Comparison of ENCODE assay signal across 17 cellular contexts in genomic region chr17:75683467-75684041, GRCh38. TPM values are rescaled to one million over a fixed set of nuclear protein-coding genes. Genes with fewer than 3 reads are reported as not detected.
DNase-seq lines count a peak whose midpoint lies in the region; ATAC-seq and TF ChIP-seq lines count a peak whose summit lies in the region.
"Had no signal": no experiment of that assay in that cellular context is flagged by ENCODE, and none has a peak within 500 bp of the region (broad histone marks: within the 10 kb centered on the region; RNA-seq: fewer than 3 reads in every experiment).

No MANE protein-coding gene starts in this region.

- peak overlapping the region; percentile 42; the same call in 1 of the 2 replicates for H3K4me2 ChIP-seq in IMR-90 (ENCODE audit: low read depth, low read length)
- no peak overlapping the region for H3K4me2 ChIP-seq in mesenchymal stem cell (ENCODE audit: low read length, poor library complexity, severe bottlenecking)

- peaks cover 50% of the 10 kb centered on the region for H4K20me1 ChIP-seq in IMR-90 (ENCODE audit: insufficient read depth, low read length)

- dilution Hi-C loops in IMR-90 (cut with HindIII; ENCODE audit: low sequenced_read_pairs, unreplicated experiment), result no loop called here

- POLR2A ChIA-PET in IMR-90 (lab: Charles Lee; ENCODE audit: unreplicated experiment) (interaction anchor here (0.6 kb wide), 1 partner anchor 461 kb away, joined by 5 read pairs; no protein-coding TSS in a partner anchor), MCF 10A (lab: Yijun Ruan, JAX) (interaction anchor here (0.6 to 26.7 kb wide), 18 partner anchors 9 to 361 kb away, joined by 3 to 748 read pairs (median 8); partner anchors contain the start of genes ACOX1, ITGB4, MRPL38 and RECQL5)
- POLR2A ChIA-PET in CD8-positive, alpha-beta memory T cell (lab: Charles Lee), result interaction anchor here (0.6 kb wide), 1 partner anchor 149 kb away, joined by 3 read pairs; no protein-coding TSS in a partner anchor

- peak overlapping the region in 1 of 2 experiments; percentile 44; a peak in 1 of 4 replicates for H4K8ac ChIP-seq in IMR-90 (ENCODE audit: low read depth in 2 of 2, low read length in 2 of 2)
- H4K8ac ChIP-seq in mesenchymal stem cell (ENCODE audit: low read length), result no peak overlapping the region

- in situ Hi-C loops in IMR-90 (cut with MboI; ENCODE audit: low sequenced_read_pairs), result no loop called here

- H2BK12ac ChIP-seq in mesenchymal stem cell (ENCODE audit: low read length in 2 of 2), result no peak overlapping the region

- H3K79me1 ChIP-seq in IMR-90 (ENCODE audit: low read depth in 1 of 2, low read length in 2 of 2) (peaks cover 59 to 80% of the 10 kb centered on the region in 2 experiments), mesenchymal stem cell (replicated peaks; ENCODE audit: low read length, poor library complexity, severe bottlenecking) (peaks cover 14% of the 10 kb centered on the region)

- H3K4ac ChIP-seq in IMR-90 (ENCODE audit: low read depth, low read length) (no peak overlapping the region), mesenchymal stem cell (ENCODE audit: low read depth in 1 of 2, low read length in 2 of 2) (no peak overlapping the region)

- no peak overlapping the region for H3K23ac ChIP-seq in IMR-90 (ENCODE audit: low read depth, low read length)
- no peak overlapping the region for H3K23ac ChIP-seq in mesenchymal stem cell (ENCODE audit: low read length in 2 of 2)

- no peak overlapping the region for H3K56ac ChIP-seq in IMR-90 (ENCODE audit: extremely low read depth, insufficient read depth, low read length)

- DNase-seq in A172 (ENCODE audit: low spot score) (peak; percentile 96), IMR-90 (peak; percentile 80), MCF 10A (ENCODE audit: unreplicated experiment) (peak; percentile 84), mesenchymal stem cell (peak; percentile 61), testis (no peak), DMS153 treated with DMSO at 0.1 percent for 48 hours (lab: John Stamatoyannopoulos, UW; ENCODE audit: unreplicated experiment) (no peak), iPS-NIHi7 (ENCODE audit: extremely low spot score) (no peak)
- DNase-seq in CD8-positive, alpha-beta memory T cell, result no peak
- DNase-seq: activated CD4-positive, alpha-beta T cell treated with anti-CD3 and anti-CD28 coated beads for 36 hours; amygdala; naive thymus-derived CD8-positive, alpha-beta T cell; NCI-H1092; RPMI8226; stimulated activated CD4-positive, alpha-beta T cell treated with anti-CD3 and anti-CD28 coated beads, Interleukin-2, amount 100 ng/mL, for 24 hours; uterus had no signal

- H2BK15ac ChIP-seq in IMR-90 (ENCODE audit: low read depth, low read length) (no peak overlapping the region), mesenchymal stem cell (ENCODE audit: low read depth, poor library complexity, severe bottlenecking) (no peak overlapping the region)

- H2AK5ac ChIP-seq in IMR-90 (ENCODE audit: low read depth, low read length), result 0 out of 2 replicates have a peak overlapping the region, but pooled peaks have one; percentile 25
- H2AK5ac ChIP-seq in mesenchymal stem cell (ENCODE audit: low read length, severe bottlenecking), result peak overlapping the region; percentile 60

- H3K9me3 ChIP-seq in IMR-90 (ENCODE audit: control insufficient read depth, insufficient read depth, low read length) (no peaks in the 10 kb centered on the region), mesenchymal stem cell (ENCODE audit: control insufficient read depth, low read length) (no peaks in the 10 kb centered on the region), testis (no peaks in the 10 kb centered on the region)
- no peaks in the 10 kb centered on the region for H3K9me3 ChIP-seq in CD8-positive, alpha-beta memory T cell (ENCODE audit: low read length)
- H3K9me3 ChIP-seq: gastroesophageal sphincter, uterus had no signal

- peak overlapping the region; percentile 27; the same call in 1 of the 2 replicates for H3K14ac ChIP-seq in IMR-90 (replicated peaks; ENCODE audit: low read depth, low read length)
- H3K14ac ChIP-seq in mesenchymal stem cell (ENCODE audit: low read length in 2 of 2), result no peak overlapping the region

- ATAC-seq in IMR-90 (ENCODE audit: low read depth), result peak; percentile 81
- ATAC-seq: activated CD4-positive, alpha-beta T cell treated with anti-CD3 and anti-CD28 coated beads for 36 hours; gastroesophageal sphincter; naive thymus-derived CD8-positive, alpha-beta T cell had no signal

- TF ChIP-seq RAD21 in IMR-90 (IDR thresholded peaks at IDR 0.05; ENCODE audit: low read length), result no peak

- peaks cover 8% of the 10 kb centered on the region for H3K4me1 ChIP-seq in IMR-90 (ENCODE audit: control insufficient read depth, insufficient read depth, low read length)
- H3K4me1 ChIP-seq in mesenchymal stem cell (ENCODE audit: control insufficient read depth, insufficient read depth, low read depth, low read length), result peaks cover 32% of the 10 kb centered on the region
- peaks cover 31% of the 10 kb centered on the region for H3K4me1 ChIP-seq in CD8-positive, alpha-beta memory T cell (ENCODE audit: insufficient read depth, low read length)
- peaks cover 1% of the 10 kb centered on the region for H3K4me1 ChIP-seq in testis

- H3K9ac ChIP-seq in IMR-90 (ENCODE audit: low read depth, low read length), result no peak overlapping the region
- no peak overlapping the region for H3K9ac ChIP-seq in mesenchymal stem cell (ENCODE audit: low read length)

- H4K91ac ChIP-seq in IMR-90 (ENCODE audit: insufficient read depth, low read depth, low read length) (no peak overlapping the region), mesenchymal stem cell (ENCODE audit: low read length) (no peak overlapping the region)

- no peak overlapping the region for H2BK120ac ChIP-seq in IMR-90 (ENCODE audit: low read depth, low read length)
- no peak overlapping the region for H2BK120ac ChIP-seq in mesenchymal stem cell (ENCODE audit: low read depth, low read length)

- H2BK20ac ChIP-seq in IMR-90 (ENCODE audit: low read depth, low read length), result no peak overlapping the region

- no peaks in the 10 kb centered on the region for H3K9me3 Mint-ChIP-seq in MCF 10A (ENCODE audit: unreplicated experiment)
- no peaks in the 10 kb centered on the region for H3K9me3 Mint-ChIP-seq in CD8-positive, alpha-beta memory T cell
- H3K9me3 Mint-ChIP-seq: naive thymus-derived CD8-positive, alpha-beta T cell had no signal

- H2AFZ ChIP-seq in IMR-90 (replicated peaks; ENCODE audit: low read length, poor library complexity) (no peak overlapping the region), mesenchymal stem cell (ENCODE audit: low read depth, low read length) (no peak overlapping the region)

- H3K27ac ChIP-seq in IMR-90 (ENCODE audit: insufficient read depth, low read length) (no peak overlapping the region), mesenchymal stem cell (ENCODE audit: low read length, poor library complexity, severe bottlenecking) (peak overlapping the region; percentile 76), testis (no peak overlapping the region)
- no peak overlapping the region for H3K27ac ChIP-seq in CD8-positive, alpha-beta memory T cell (ENCODE audit: low read depth, low read length)
- H3K27ac ChIP-seq: uterus had no signal

- H3K27me3 ChIP-seq in IMR-90 (ENCODE audit: control insufficient read depth, insufficient read depth, low read length), result no peaks in the 10 kb centered on the region
- no peaks in the 10 kb centered on the region for H3K27me3 ChIP-seq in mesenchymal stem cell (ENCODE audit: control insufficient read depth in 1 of 2, insufficient read depth in 1 of 2, low read length in 2 of 2)
- H3K27me3 ChIP-seq in CD8-positive, alpha-beta memory T cell (ENCODE audit: insufficient read depth, low read length, poor library complexity, severe bottlenecking), result no peaks in the 10 kb centered on the region
- H3K27me3 ChIP-seq in testis, result no peaks in the 10 kb centered on the region
- H3K27me3 ChIP-seq: gastroesophageal sphincter, uterus had no signal

- peaks cover 20% of the 10 kb centered on the region for H3K9me1 ChIP-seq in IMR-90 (ENCODE audit: insufficient read depth, low read length)

- H3K27ac Mint-ChIP-seq in MCF 10A (ENCODE audit: low read depth, unreplicated experiment), result peak overlapping the region; percentile 97
- H3K27ac Mint-ChIP-seq in CD8-positive, alpha-beta memory T cell, result peak overlapping the region in 1 of 8 donors; percentile 50
- H3K27ac Mint-ChIP-seq: activated CD4-positive, alpha-beta T cell treated with anti-CD3 and anti-CD28 coated beads for 36 hours; B cell had no signal

- BruUV-seq in IMR-90 (replicated peaks; lab: Mats Ljungman, UMichigan), result no TSS peak
- TSS peak; percentile 60 for BruUV-seq in MCF 10A (replicated peaks; lab: Mats Ljungman, UMichigan)

- peaks cover 64% of the 10 kb centered on the region for H3K4me1 Mint-ChIP-seq in MCF 10A (ENCODE audit: insufficient read depth, unreplicated experiment)
- peaks cover 29 to 70% (median 48%) of the 10 kb centered on the region in 3 donors for H3K4me1 Mint-ChIP-seq in CD8-positive, alpha-beta memory T cell

- CTCF ChIA-PET in IMR-90 (lab: Yijun Ruan, JAX), result interaction anchor here (0.6 to 5.7 kb wide), 6 partner anchors 8 to 282 kb away, joined by 3 to 18 read pairs (median 3); partner anchors contain the start of genes GALK1 and SMIM5
- CTCF ChIA-PET in MCF 10A (lab: Yijun Ruan, JAX), result interaction anchor here (0.8 to 12.7 kb wide), 11 partner anchors 10 to 80 kb away, joined by 3 to 152 read pairs (median 5); partner anchors contain the start of gene ITGB4
- CTCF ChIA-PET in CD8-positive, alpha-beta memory T cell (lab: Charles Lee), result interaction anchor here (0.9 to 1.6 kb wide), 6 partner anchors 9 to 70 kb away, joined by 3 to 4 read pairs (median 3); no protein-coding TSS in a partner anchor

- no peaks in the 10 kb centered on the region for H3K27me3 Mint-ChIP-seq in MCF 10A (ENCODE audit: insufficient read depth, unreplicated experiment)
- H3K27me3 Mint-ChIP-seq in CD8-positive, alpha-beta memory T cell, result no peaks in the 10 kb centered on the region
- H3K27me3 Mint-ChIP-seq: activated CD4-positive, alpha-beta T cell treated with anti-CD3 and anti-CD28 coated beads for 36 hours; B cell; naive thymus-derived CD8-positive, alpha-beta T cell had no signal

- peaks cover 23% of the 10 kb centered on the region for H3K36me3 Mint-ChIP-seq in MCF 10A (ENCODE audit: insufficient read depth, unreplicated experiment)
- H3K36me3 Mint-ChIP-seq in CD8-positive, alpha-beta memory T cell, result peaks cover 0 to 74% (median 7%) of the 10 kb centered on the region in 3 donors

- WGBS in IMR-90 (ENCODE audit: extremely low coverage in 2 of 2, insufficient read length in 1 of 2), 2 experiments, result no CpG with 5 or more reads among the region's 5 CpGs
- 61% methylated on average over 5 of the region's 5 CpGs for WGBS in mesenchymal stem cell
- WGBS in testis, 2 donors, result 73 to 81% methylated on average over 5 of the region's 5 CpGs

- H3K18ac ChIP-seq in IMR-90 (ENCODE audit: low read depth, low read length), result no peak overlapping the region
- H3K18ac ChIP-seq in mesenchymal stem cell (ENCODE audit: low read depth in 1 of 2, low read length in 2 of 2), result no peak overlapping the region

- H2BK5ac ChIP-seq in IMR-90 (ENCODE audit: low read depth, low read length, poor library complexity, severe bottlenecking) (peak overlapping the region; percentile 2), mesenchymal stem cell (ENCODE audit: low read depth, low read length, poor library complexity, severe bottlenecking) (no peak overlapping the region)

- no peak for TF ChIP-seq POLR2A in IMR-90 (IDR thresholded peaks at IDR 0.05; ENCODE audit: low read depth, low read length)
- TF ChIP-seq POLR2A in testis (IDR thresholded peaks at IDR 0.05), result no peak

- H4K5ac ChIP-seq in IMR-90 (ENCODE audit: low read depth, low read length), result no peak overlapping the region

- H3K4me3 ChIP-seq in IMR-90 (ENCODE audit: insufficient read depth, low read depth, low read length), result no peak overlapping the region
- H3K4me3 ChIP-seq in mesenchymal stem cell (ENCODE audit: insufficient read depth in 1 of 2, low read depth in 1 of 2, low read length in 2 of 2), result no peak overlapping the region
- no peak overlapping the region for H3K4me3 ChIP-seq in CD8-positive, alpha-beta memory T cell (ENCODE audit: low read length)
- H3K4me3 ChIP-seq in testis, result no peak overlapping the region
- H3K4me3 ChIP-seq: gastroesophageal sphincter, uterus had no signal

- H3K4me3 Mint-ChIP-seq in MCF 10A (ENCODE audit: unreplicated experiment), result peak overlapping the region; percentile 7
- no peak overlapping the region for H3K4me3 Mint-ChIP-seq in CD8-positive, alpha-beta memory T cell
- H3K4me3 Mint-ChIP-seq: activated CD4-positive, alpha-beta T cell treated with anti-CD3 and anti-CD28 coated beads for 36 hours; B cell; naive thymus-derived CD8-positive, alpha-beta T cell had no signal

- no peak for TF ChIP-seq CTCF in IMR-90 (conservative IDR thresholded peaks at IDR 0.05; ENCODE audit: low read depth, low read length)
- TF ChIP-seq CTCF in MCF 10A (IDR thresholded peaks at IDR 0.05; ENCODE audit: unreplicated experiment), result no peak
- no peak for TF ChIP-seq CTCF in testis (IDR thresholded peaks at IDR 0.05)

- intact Hi-C loops in IMR-90 (cut with micrococcal nuclease) (no loop called here), MCF 10A (cut with micrococcal nuclease) (no loop called here), testis (cut with DNase I; ENCODE audit: low total_unique reads) (no loop called here)

- H2AK9ac ChIP-seq in IMR-90 (replicated peaks; ENCODE audit: low read depth, low read length, poor library complexity), result no peak overlapping the region

- H3K36me3 ChIP-seq in IMR-90 (ENCODE audit: control insufficient read depth, insufficient read depth, low read length) (peaks cover 25% of the 10 kb centered on the region), mesenchymal stem cell (ENCODE audit: control insufficient read depth in 1 of 2, insufficient read depth in 2 of 2, low read depth in 1 of 2, low read length in 2 of 2) (peaks cover 21 to 41% of the 10 kb centered on the region in 2 experiments), testis (ENCODE audit: low read depth, missing control alignments) (no peaks in the 10 kb centered on the region)
- H3K36me3 ChIP-seq in CD8-positive, alpha-beta memory T cell (ENCODE audit: insufficient read depth, low read length), result peaks cover 27% of the 10 kb centered on the region
- H3K36me3 ChIP-seq: uterus had no signal

RNA-seq across cellular contexts. Expression of gene SAP30BP, which starts 16.4 kb away (rescaled TPM):
- 124 and 169 TPM in 2 replicates for total RNA-seq in A172 (2014; rRNA removed; shearing (Covaris generic))
- total RNA-seq in IMR-90 (2012; rRNA removed) (70.4 and 82.5 TPM in 2 replicates), MCF 10A (2022) (108 and 123 TPM in 2 replicates), testis (10 to 100 TPM; 86.9 to 95.9 TPM)
- polyA plus RNA-seq in IMR-90 (2012; rRNA removed) (134 and 139 TPM in 2 replicates), testis (ENCODE audit: insufficient read depth, low read depth, low replicate concordance) (78.4 TPM)
- polyA plus RNA-seq in IMR-90 (2012; cell fraction: cytosol; rRNA removed), result 55.1 and 61.0 TPM in 2 replicates
- 237 and 250 TPM in 2 replicates for polyA plus RNA-seq in IMR-90 (2012; cell fraction: nucleus; rRNA removed; ENCODE audit: low replicate concordance)
- polyA plus RNA-seq in mesenchymal stem cell (2013, experiment 1 of 2), result 68.5 TPM
- 71.8 TPM for polyA plus RNA-seq in mesenchymal stem cell (2013, experiment 2 of 2)
- total RNA-seq in CD8-positive, alpha-beta memory T cell, result 100 to 1,000 TPM in 1 of 2 experiments, 10 to 100 TPM in 1; 98.0 to 111 TPM
- 87.5 TPM for polyA plus RNA-seq in CD8-positive, alpha-beta memory T cell

RNA-seq across cellular contexts. Expression of gene RECQL5, which starts 16.6 kb away (rescaled TPM):
- 18.0 and 19.0 TPM in 2 replicates for total RNA-seq in A172 (2014; rRNA removed; shearing (Covaris generic))
- total RNA-seq in IMR-90 (2012; rRNA removed) (7.3 and 8.6 TPM in 2 replicates), MCF 10A (2022) (36.3 and 47.9 TPM in 2 replicates), testis (10 to 100 TPM; 81.4 to 99.6 TPM)
- polyA plus RNA-seq in IMR-90 (2012; rRNA removed) (17.4 and 23.7 TPM in 2 replicates), testis (ENCODE audit: insufficient read depth, low read depth, low replicate concordance) (60.0 TPM)
- polyA plus RNA-seq in IMR-90 (2012; cell fraction: cytosol; rRNA removed), result 6.6 and 9.2 TPM in 2 replicates
- 100 and 134 TPM in 2 replicates for polyA plus RNA-seq in IMR-90 (2012; cell fraction: nucleus; rRNA removed; ENCODE audit: low replicate concordance)
- polyA plus RNA-seq in mesenchymal stem cell (2013, experiment 1 of 2), result 9.8 TPM
- 9.5 TPM for polyA plus RNA-seq in mesenchymal stem cell (2013, experiment 2 of 2)
- total RNA-seq in CD8-positive, alpha-beta memory T cell, result 10 to 100 TPM; 28.5 to 30.3 TPM
- 16.0 TPM for polyA plus RNA-seq in CD8-positive, alpha-beta memory T cell

RNA-seq across cellular contexts. Expression of gene ITGB4, which starts 37.7 kb away (rescaled TPM):
- 15.0 and 15.2 TPM in 2 replicates for total RNA-seq in A172 (2014; rRNA removed; shearing (Covaris generic))
- total RNA-seq in IMR-90 (2012; rRNA removed) (under 0.01 TPM in 1 of 2 replicates, not detected in the other), MCF 10A (2022) (727 and 1,054 TPM in 2 replicates), testis (10 to 100 TPM in 1 of 2 donors, 1 to 10 TPM in 1; 7.6 to 11.6 TPM)
- polyA plus RNA-seq in IMR-90 (2012; rRNA removed) (0.27 and 0.39 TPM in 2 replicates), testis (ENCODE audit: insufficient read depth, low read depth, low replicate concordance) (16.4 TPM)
- polyA plus RNA-seq in IMR-90 (2012; cell fraction: cytosol; rRNA removed), result 0.04 and 0.36 TPM in 2 replicates
- polyA plus RNA-seq in IMR-90 (2012; cell fraction: nucleus; rRNA removed; ENCODE audit: low replicate concordance), result 0.63 and 1.5 TPM in 2 replicates
- polyA plus RNA-seq in mesenchymal stem cell (2013, experiment 1 of 2), result 1.3 TPM
- polyA plus RNA-seq in mesenchymal stem cell (2013, experiment 2 of 2), result 1.0 TPM
- 1 to 10 TPM; 1.8 to 2.1 TPM for total RNA-seq in CD8-positive, alpha-beta memory T cell
- 1.5 TPM for polyA plus RNA-seq in CD8-positive, alpha-beta memory T cell

RNA-seq across cellular contexts. Expression of gene SMIM5, which starts 50.3 kb away (rescaled TPM):
- 0.07 and 0.26 TPM in 2 replicates for total RNA-seq in A172 (2014; rRNA removed; shearing (Covaris generic))
- total RNA-seq in IMR-90 (2012; rRNA removed) (not detected in 2 replicates), MCF 10A (2022) (0.09 TPM in 1 of 2 replicates, not detected in the other), testis (1 to 10 TPM; 2.0 TPM)
- polyA plus RNA-seq in IMR-90 (2012; rRNA removed) (0.14 TPM in 1 of 2 replicates, not detected in the other), testis (ENCODE audit: insufficient read depth, low read depth, low replicate concordance) (1.9 TPM)
- 0.08 and 0.15 TPM in 2 replicates for polyA plus RNA-seq in IMR-90 (2012; cell fraction: cytosol; rRNA removed)
- polyA plus RNA-seq in IMR-90 (2012; cell fraction: nucleus; rRNA removed; ENCODE audit: low replicate concordance), result 0.15 TPM in 1 of 2 replicates, not detected in the other
- 0.08 TPM for polyA plus RNA-seq in mesenchymal stem cell (2013, experiment 1 of 2)
- 0.04 TPM for polyA plus RNA-seq in mesenchymal stem cell (2013, experiment 2 of 2)
- total RNA-seq in CD8-positive, alpha-beta memory T cell, result under 1 TPM in 1 of 2 experiments, not detected in 1; 0.20 TPM
- polyA plus RNA-seq in CD8-positive, alpha-beta memory T cell, result 0.13 TPM

Comparison
In these comparisons a context has a peak if more than half of its experiments do, and no peak if none do; other contexts are left out.
1. DNase-seq: peak in A172 (single experiment), IMR-90 (single experiment), MCF 10A (single experiment) and mesenchymal stem cell (single experiment); none in CD8-positive, alpha-beta memory T cell (0 of 5), testis (single experiment), DMS153 treated with DMSO at 0.1 percent for 48 hours (single experiment) and iPS-NIHi7 (single experiment).
2. RNA of gene ITGB4, which starts 37.7 kb away (total RNA-seq): 727 to 1,054 TPM in MCF 10A; 15.0 to 15.2 TPM in A172, 7.6 to 11.6 TPM in testis, 1.8 to 2.1 TPM in CD8-positive, alpha-beta memory T cell and under 0.01 TPM in IMR-90; every median in the first group is over 10 times any median in the second.